In the genomic region with DNA sequence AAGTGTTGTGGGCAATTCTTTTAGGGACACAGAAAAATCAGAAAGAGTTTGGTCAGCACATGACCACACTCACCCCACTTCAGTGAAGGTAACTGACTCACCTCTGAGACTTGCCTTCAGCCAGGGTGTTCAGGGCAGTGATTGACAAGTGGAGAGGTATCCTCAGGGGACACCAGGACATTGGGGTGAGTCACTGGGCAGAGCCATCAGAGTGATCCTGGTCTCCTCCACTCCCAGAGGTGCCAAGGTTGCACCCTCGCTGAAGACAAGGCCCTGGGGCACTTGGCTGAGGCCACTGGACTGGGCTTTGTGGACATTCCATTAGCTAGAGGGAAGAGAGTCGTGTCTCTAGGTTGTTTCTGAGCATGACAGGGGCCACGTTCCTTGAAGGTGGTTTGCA, we compare ENCODE assay signal across 34 cellular contexts.
"Had no signal": no experiment of that assay in that cellular context is flagged by ENCODE, and none has a peak within 500 bp of the region (broad histone marks: within the 10 kb centered on the region; RNA-seq: fewer than 3 reads in every experiment).

No MANE protein-coding gene starts in this region.

- H3K36me3 Mint-ChIP-seq: activated naive CD4-positive, alpha-beta T cell treated with anti-CD3 and anti-CD28 coated beads, Interleukin-2, amount 50 U/mL, for 24 hours; T-cell had no signal

- H3K9me3 ChIP-seq: adrenal gland, body of pancreas, gastrocnemius medialis had no signal

- H3K4me1 Mint-ChIP-seq: central memory CD8-positive, alpha-beta T cell had no signal

- H3K27me3 Mint-ChIP-seq: activated B cell treated with CpG ODN at 0.5 μM for 24 hours; activated naive CD4-positive, alpha-beta T cell treated with anti-CD3 and anti-CD28 coated beads, Interleukin-2, amount 50 U/mL, for 24 hours; activated naive CD8-positive, alpha-beta T cell treated with anti-CD3 and anti-CD28 coated beads for 36 hours; activated naive CD8-positive, alpha-beta T cell treated with anti-CD3 and anti-CD28 coated beads, Interleukin-2, amount 50 U/mL, for 24 hours; T-cell had no signal

- H3K36me3 ChIP-seq: adrenal gland, cardiac muscle cell, esophagus muscularis mucosa, gastrocnemius medialis, WERI-Rb-1 had no signal

- H3K4me1 ChIP-seq: adrenal gland, body of pancreas, foreskin keratinocyte had no signal

- H3K27me3 ChIP-seq: adrenal gland, body of pancreas, cardiac muscle cell, esophagus muscularis mucosa, foreskin keratinocyte, gastrocnemius medialis had no signal

- H3K4me3 Mint-ChIP-seq: activated B cell treated with CpG ODN at 0.5 μM for 24 hours; activated CD8-positive, alpha-beta T cell treated with anti-CD3 and anti-CD28 coated beads for 36 hours; activated naive CD4-positive, alpha-beta T cell treated with anti-CD3 and anti-CD28 coated beads for 36 hours; activated naive CD4-positive, alpha-beta T cell treated with anti-CD3 and anti-CD28 coated beads, Interleukin-2, amount 50 U/mL, for 24 hours; activated naive CD8-positive, alpha-beta T cell treated with anti-CD3 and anti-CD28 coated beads for 36 hours; activated naive CD8-positive, alpha-beta T cell treated with anti-CD3 and anti-CD28 coated beads, Interleukin-2, amount 50 U/mL, for 24 hours; activated T-helper 1 cell treated with anti-CD3 and anti-CD28 coated beads, Interleukin-12 subunit alpha, Interleukin-12 subunit beta, Interleukin-2, Interleukin-4 antibody, amounts not matched to agents 30 ng/mL and 10 ng/mL and 1 ng/mL, durations not matched to agents 14 hours and 24 hours and 36 hours; central memory CD8-positive, alpha-beta T cell; effector memory CD8-positive, alpha-beta T cell; T-cell; T-helper 1 cell treated with Interleukin-12 subunit alpha and Interleukin-12 subunit beta and Interleukin-4 antibody, amounts not matched to agents 30 μg/mL and 1 μg/mL, for 36 hours had no signal

- H3K9me3 Mint-ChIP-seq: activated B cell treated with CpG ODN at 0.5 μM for 24 hours; activated CD8-positive, alpha-beta T cell treated with anti-CD3 and anti-CD28 coated beads for 36 hours; activated naive CD4-positive, alpha-beta T cell treated with anti-CD3 and anti-CD28 coated beads, Interleukin-2, amount 50 U/mL, for 24 hours; activated naive CD8-positive, alpha-beta T cell treated with anti-CD3 and anti-CD28 coated beads, Interleukin-2, amount 50 U/mL, for 24 hours; activated T-helper 1 cell treated with anti-CD3 and anti-CD28 coated beads, Interleukin-12 subunit alpha, Interleukin-12 subunit beta, Interleukin-2, Interleukin-4 antibody, amounts not matched to agents 30 ng/mL and 10 ng/mL and 1 ng/mL, durations not matched to agents 14 hours and 24 hours and 36 hours; activated T-helper 2 cell treated with anti-CD3 and anti-CD28 coated beads, Interferon-gamma antibody, Interleukin-2, Interleukin-4, amounts not matched to agents 10 μg/mL and 5 μg/mL and 100 μg/mL, durations not matched to agents 14 hours and 24 hours and 36 hours; central memory CD8-positive, alpha-beta T cell; effector memory CD8-positive, alpha-beta T cell; T-cell; T-helper 1 cell treated with Interleukin-12 subunit alpha and Interleukin-12 subunit beta and Interleukin-4 antibody, amounts not matched to agents 30 μg/mL and 1 μg/mL, for 36 hours had no signal

- H3K27ac ChIP-seq: adrenal gland, body of pancreas, coronary artery, esophagus muscularis mucosa, foreskin keratinocyte, WERI-Rb-1 had no signal

- ATAC-seq: activated CD4-positive, CD25-positive, alpha-beta regulatory T cell treated with anti-CD3 and anti-CD28 coated beads, Interleukin-2, amount 50 U/mL, for 24 hours; activated CD8-positive, alpha-beta T cell treated with anti-CD3 and anti-CD28 coated beads for 36 hours; activated naive CD8-positive, alpha-beta T cell treated with anti-CD3 and anti-CD28 coated beads, Interleukin-2, amount 50 U/mL, for 24 hours; effector memory CD8-positive, alpha-beta T cell; foreskin keratinocyte; gastrocnemius medialis; T-cell had no signal

- H3K4me3 ChIP-seq: adrenal gland, body of pancreas, cardiac muscle cell, coronary artery, esophagus muscularis mucosa, gastrocnemius medialis had no signal

- H3K27ac Mint-ChIP-seq: activated B cell treated with CpG ODN at 0.5 μM for 24 hours; activated CD8-positive, alpha-beta T cell treated with anti-CD3 and anti-CD28 coated beads for 36 hours; activated naive CD4-positive, alpha-beta T cell treated with anti-CD3 and anti-CD28 coated beads for 36 hours; activated naive CD4-positive, alpha-beta T cell treated with anti-CD3 and anti-CD28 coated beads, Interleukin-2, amount 50 U/mL, for 24 hours; activated naive CD8-positive, alpha-beta T cell treated with anti-CD3 and anti-CD28 coated beads for 36 hours; activated naive CD8-positive, alpha-beta T cell treated with anti-CD3 and anti-CD28 coated beads, Interleukin-2, amount 50 U/mL, for 24 hours; activated T-helper 2 cell treated with anti-CD3 and anti-CD28 coated beads, Interferon-gamma antibody, Interleukin-2, Interleukin-4, amounts not matched to agents 10 μg/mL and 5 μg/mL and 100 μg/mL, durations not matched to agents 14 hours and 24 hours and 36 hours; effector memory CD8-positive, alpha-beta T cell; T-cell had no signal

- DNase-seq: activated B cell treated with CpG ODN at 0.5 μM for 24 hours; activated CD4-positive, alpha-beta T cell treated with anti-CD3 and anti-CD28 coated beads for 48 hours; activated CD4-positive, alpha-beta T cell treated with anti-CD3 and anti-CD28 coated beads, Interleukin-2, amount 50 U/mL, for 1 hour; activated CD4-positive, alpha-beta T cell treated with anti-CD3 and anti-CD28 coated beads, Interleukin-2, amount 50 U/mL, for 48 hours; activated CD8-positive, alpha-beta memory T cell treated with anti-CD3 and anti-CD28 coated beads for 24 hours; activated CD8-positive, alpha-beta T cell treated with anti-CD3 and anti-CD28 coated beads for 36 hours; activated effector memory CD4-positive, alpha-beta T cell treated with anti-CD3 and anti-CD28 coated beads, Interleukin-2, amount 50 U/mL, for 16 hours; activated naive CD4-positive, alpha-beta T cell treated with anti-CD3 and anti-CD28 coated beads for 36 hours; activated naive CD8-positive, alpha-beta T cell treated with anti-CD3 and anti-CD28 coated beads for 36 hours; activated naive CD8-positive, alpha-beta T cell treated with anti-CD3 and anti-CD28 coated beads, Interleukin-2, amount 50 U/mL, for 24 hours; activated T-cell treated with anti-CD3 and anti-CD28 coated beads, Interleukin-2, amount 50 U/mL, for 48 hours; adrenal gland; amygdala; aorta; body of pancreas; dermis blood vessel endothelial cell; effector CD4-positive, alpha-beta T cell; effector memory CD8-positive, alpha-beta T cell; erythroblast; foreskin keratinocyte; gastrocnemius medialis; SW 1271; T-cell; T1000; WERI-Rb-1 had no signal
